In genomic region chr1:113219377-113219776, GRCh38 we compare ENCODE assay signal across 13 cellular contexts.
DNase-seq lines count a peak whose midpoint lies in the region; ATAC-seq and TF ChIP-seq lines count a peak whose summit lies in the region.
"Had no signal": no experiment of that assay in that cellular context is flagged by ENCODE, and none has a peak within 500 bp of the region (broad histone marks: within the 10 kb centered on the region; RNA-seq: fewer than 3 reads in every experiment).

No MANE protein-coding gene starts in this region.

- no peaks in the 10 kb centered on the region for H3K36me3 ChIP-seq in DND-41 (ENCODE audit: insufficient read depth, low read length)
- H3K36me3 ChIP-seq in brain microvascular endothelial cell (replicated peaks), result no peaks in the 10 kb centered on the region
- H3K36me3 ChIP-seq in mucosa of descending colon (ENCODE audit: low read depth), result no peaks in the 10 kb centered on the region
- H3K36me3 ChIP-seq: colonic mucosa had no signal

- in situ Hi-C loops in brain microvascular endothelial cell (cut with HindIII; ENCODE audit: low pct_ligation_motif_present, low sequenced_read_pairs), result no loop called here

- POLR2A ChIA-PET in activated CD4-positive, alpha-beta T cell treated with anti-CD3 and anti-CD28 coated beads, Interleukin-2, amount 10 ng/mL, durations not matched to agents 7 days and 5 days (lab: Charles Lee), result no interaction called here

- no peaks in the 10 kb centered on the region for H3K4me1 Mint-ChIP-seq in activated CD4-positive, alpha-beta T cell treated with anti-CD3 and anti-CD28 coated beads, Interleukin-2, amount 10 ng/mL, durations not matched to agents 7 days and 5 days
- H3K4me1 Mint-ChIP-seq: naive thymus-derived CD4-positive, alpha-beta T cell had no signal

- H3K9ac ChIP-seq in DND-41 (ENCODE audit: low read depth, low read length), result no peak overlapping the region

- peak; percentile 38 for TF ChIP-seq CTCF in DND-41 (IDR thresholded peaks at IDR 0.05; ENCODE audit: borderline replicate concordance, extremely low read depth, low read length, poor library complexity, severe bottlenecking)
- peak; percentile 61 for TF ChIP-seq CTCF in brain microvascular endothelial cell (IDR thresholded peaks at IDR 0.05; ENCODE audit: low read depth, low read length, missing control alignments)
- peak; percentile 13 for TF ChIP-seq CTCF in mucosa of descending colon (IDR thresholded peaks at IDR 0.05)

- H3K27me3 ChIP-seq in DND-41 (ENCODE audit: insufficient read depth, low read length, poor library complexity), result no peaks in the 10 kb centered on the region
- H3K27me3 ChIP-seq in brain microvascular endothelial cell (replicated peaks), result peaks cover 2% of the 10 kb centered on the region
- H3K27me3 ChIP-seq: colonic mucosa had no signal

- H3K27me3 Mint-ChIP-seq in activated CD4-positive, alpha-beta T cell treated with anti-CD3 and anti-CD28 coated beads, Interleukin-2, amount 10 ng/mL, durations not matched to agents 7 days and 5 days, result no peaks in the 10 kb centered on the region

- H3K4me3 ChIP-seq in DND-41 (ENCODE audit: low read depth in 1 of 2, low read length in 2 of 2) (no peak overlapping the region), brain microvascular endothelial cell (ENCODE audit: low read depth, low read length) (no peak overlapping the region), mucosa of descending colon (no peak overlapping the region)
- H3K4me3 ChIP-seq: colonic mucosa had no signal

- DNase-seq in DND-41, result peak; percentile 10
- peak; percentile 26 for DNase-seq in HT-29 (ENCODE audit: low spot score)
- DNase-seq in brain microvascular endothelial cell, result no peak
- peak in 2 of 3 donors; percentile 52 to 59 for DNase-seq in mucosa of descending colon
- no peak for DNase-seq in germinal center (ENCODE audit: low spot score)
- DNase-seq in activated CD4-positive, alpha-beta T cell treated with anti-CD3 and anti-CD28 coated beads, Interleukin-2, amount 10 ng/mL, durations not matched to agents 7 days and 5 days, result no peak
- DNase-seq: activated effector memory CD4-positive, alpha-beta T cell treated with Interleukin-2 at 50 U/mL for 16 hours; colonic mucosa; hippocampal formation; naive thymus-derived CD4-positive, alpha-beta T cell; NCI-H1417 had no signal

- H3K27ac Mint-ChIP-seq in activated CD4-positive, alpha-beta T cell treated with anti-CD3 and anti-CD28 coated beads, Interleukin-2, amount 10 ng/mL, durations not matched to agents 7 days and 5 days, result no peak overlapping the region
- H3K27ac Mint-ChIP-seq: naive thymus-derived CD4-positive, alpha-beta T cell had no signal

- no peaks in the 10 kb centered on the region for H3K9me3 Mint-ChIP-seq in activated CD4-positive, alpha-beta T cell treated with anti-CD3 and anti-CD28 coated beads, Interleukin-2, amount 10 ng/mL, durations not matched to agents 7 days and 5 days

- H3K79me2 ChIP-seq in DND-41 (ENCODE audit: insufficient read depth, low read length), result no peaks in the 10 kb centered on the region

- H3K27ac ChIP-seq in DND-41 (ENCODE audit: low read length) (no peak overlapping the region), brain microvascular endothelial cell (no peak overlapping the region)
- H3K27ac ChIP-seq: colonic mucosa, HL-60 had no signal

- ATAC-seq in DND-41 (ENCODE audit: insufficient read depth, low read depth), result no peak
- ATAC-seq in mucosa of descending colon, result no peak
- ATAC-seq in HG03521 (IDR thresholded peaks at IDR 0.05; ENCODE audit: unreplicated experiment), result no peak
- ATAC-seq: naive thymus-derived CD4-positive, alpha-beta T cell had no signal

- no peak overlapping the region for H3K4me2 ChIP-seq in DND-41 (ENCODE audit: insufficient read depth, low read length)

- no peaks in the 10 kb centered on the region for H3K36me3 Mint-ChIP-seq in activated CD4-positive, alpha-beta T cell treated with anti-CD3 and anti-CD28 coated beads, Interleukin-2, amount 10 ng/mL, durations not matched to agents 7 days and 5 days (ENCODE audit: low read depth)

- H3K4me1 ChIP-seq in DND-41 (ENCODE audit: insufficient read depth, low read length), result no peaks in the 10 kb centered on the region
- peaks cover 13% of the 10 kb centered on the region for H3K4me1 ChIP-seq in mucosa of descending colon (ENCODE audit: low read depth)

- no peak overlapping the region for H2AFZ ChIP-seq in DND-41 (ENCODE audit: low read depth, low read length)

- H3K4me3 Mint-ChIP-seq in activated CD4-positive, alpha-beta T cell treated with anti-CD3 and anti-CD28 coated beads, Interleukin-2, amount 10 ng/mL, durations not matched to agents 7 days and 5 days, result no peak overlapping the region
- H3K4me3 Mint-ChIP-seq: naive thymus-derived CD4-positive, alpha-beta T cell had no signal

- CTCF ChIA-PET in activated CD4-positive, alpha-beta T cell treated with anti-CD3 and anti-CD28 coated beads, Interleukin-2, amount 10 ng/mL, durations not matched to agents 7 days and 5 days (lab: Charles Lee), result no interaction called here

- H3K9me3 ChIP-seq in DND-41 (ENCODE audit: insufficient read depth, low read length, severe bottlenecking) (no peaks in the 10 kb centered on the region), mucosa of descending colon (peaks cover 4% of the 10 kb centered on the region)
- H3K9me3 ChIP-seq: colonic mucosa had no signal

- intact Hi-C loops in mucosa of descending colon (cut with DNase I, micrococcal nuclease), result no loop called here

- H4K20me1 ChIP-seq in DND-41 (ENCODE audit: insufficient read depth, low read length), result no peaks in the 10 kb centered on the region

Comparison
In these comparisons a context has a peak if more than half of its experiments do, and no peak if none do; other contexts are left out.
1. DNase-seq: peak in DND-41 (single experiment), HT-29 (single experiment) and mucosa of descending colon (2 of 3); none in brain microvascular endothelial cell (single experiment), germinal center (single experiment) and activated CD4-positive, alpha-beta T cell treated with anti-CD3 and anti-CD28 coated beads, Interleukin-2, amount 10 ng/mL, durations not matched to agents 7 days and 5 days (single experiment).
2. Peak in every context shown above with its lines, with median percentiles within 50 percentile points of each other: CTCF ChIP-seq.